In the genomic region with DNA sequence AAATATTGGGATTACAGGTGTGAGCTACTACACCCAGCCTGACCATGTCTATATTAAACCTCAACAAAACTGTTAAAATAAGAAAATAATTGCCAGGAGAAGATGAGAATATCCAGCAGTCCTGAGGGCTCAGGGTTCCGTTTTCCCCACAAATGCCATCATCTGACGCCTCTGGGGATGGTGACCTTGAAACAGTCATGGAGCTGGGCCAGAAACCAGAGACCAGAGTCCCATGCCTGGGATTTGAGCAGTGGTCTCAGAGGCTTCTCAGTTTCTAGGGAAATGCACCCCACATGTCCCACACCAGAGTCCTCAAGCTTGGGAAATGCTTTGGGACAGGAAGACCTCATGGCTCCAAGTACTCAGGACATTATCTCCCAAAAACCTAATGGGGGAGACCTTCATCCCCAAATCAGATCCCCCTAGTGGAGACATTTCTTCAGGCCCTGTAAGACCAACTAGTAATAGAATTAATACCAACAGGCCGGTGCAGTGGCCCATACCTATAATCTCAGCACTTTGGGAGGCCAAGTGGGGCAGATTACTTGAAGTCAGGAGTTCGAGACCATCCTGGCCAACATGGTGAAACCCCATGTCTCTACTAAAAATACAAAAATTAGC, we compare ENCODE assay signal across 16 cellular contexts. TPM values are rescaled to one million over a fixed set of nuclear protein-coding genes. Genes with fewer than 3 reads are reported as not detected.
DNase-seq lines count a peak whose midpoint lies in the region; ATAC-seq, FAIRE-seq and TF ChIP-seq lines count a peak whose summit lies in the region.
"Had no signal": no experiment of that assay in that cellular context is flagged by ENCODE, and none has a peak within 500 bp of the region (broad histone marks: within the 10 kb centered on the region; RNA-seq: fewer than 3 reads in every experiment).

No MANE protein-coding gene starts in this region.

- BruUV-seq in A673 (replicated peaks; lab: Mats Ljungman, UMichigan): no TSS peak

- POLR2A ChIA-PET in A673 (lab: Charles Lee; ENCODE audit: low non-redundant PET): no interaction called here

- peak; percentile 38 for TF ChIP-seq CTCF in A673 (conservative IDR thresholded peaks at IDR 0.05; ENCODE audit: low read depth, low read length)
- TF ChIP-seq CTCF in GM12872 (IDR thresholded peaks at IDR 0.05; ENCODE audit: insufficient read depth, low read depth, low read length): peak; percentile 35; the same call in 2 of the 3 replicates
- peak; percentile 17 for TF ChIP-seq CTCF in fibroblast of pulmonary artery (IDR thresholded peaks at IDR 0.05; ENCODE audit: low read length, missing control alignments)
- no peak for TF ChIP-seq CTCF in D721Med (IDR thresholded peaks at IDR 0.05; ENCODE audit: insufficient read depth, missing control alignments)

- H3K4me3 ChIP-seq in A673 (ENCODE audit: low read depth, low read length, poor library complexity, severe bottlenecking): no peak overlapping the region
- H3K4me3 ChIP-seq in fibroblast of pulmonary artery (replicated peaks; ENCODE audit: low read depth, low read length): no peak overlapping the region
- H3K4me3 ChIP-seq: gastroesophageal sphincter, prostate gland, tibial artery had no signal

- H3K27me3 ChIP-seq in A673 (replicated peaks; ENCODE audit: insufficient read depth, low read depth, low read length, poor library complexity): no peaks in the 10 kb centered on the region
- H3K27me3 ChIP-seq: tibial artery had no signal

- no peaks in the 10 kb centered on the region for H3K9me3 ChIP-seq in A673 (ENCODE audit: low read depth, low read length, poor library complexity, severe bottlenecking)
- H3K9me3 ChIP-seq: gastroesophageal sphincter, prostate gland, tibial artery had no signal

- CTCF ChIA-PET in A673 (lab: Charles Lee): no interaction called here

- no peak overlapping the region for H3K27ac ChIP-seq in A673 (ENCODE audit: low read depth, low read length, poor library complexity, severe bottlenecking)
- H3K27ac ChIP-seq: HL-60, prostate gland had no signal

- peaks cover 9% of the 10 kb centered on the region for H3K4me1 ChIP-seq in A673 (ENCODE audit: insufficient read depth, low read length, poor library complexity, severe bottlenecking)

- DNase-seq in A673 (ENCODE audit: low spot score): no peak
- peak; percentile 13 for DNase-seq in OCI-M1 (lab: John Stamatoyannopoulos, UW)
- no peak for DNase-seq in fibroblast of pulmonary artery (ENCODE audit: low read depth)
- DNase-seq in activated CD4-positive, alpha-beta T cell treated with anti-CD3 and anti-CD28 coated beads, Interleukin-2, amount 50 U/mL, for 1 hour: no peak
- no peak for DNase-seq in cerebellar cortex (ENCODE audit: low spot score)
- DNase-seq in D721Med (ENCODE audit: insufficient read length, low spot score): no peak
- DNase-seq: activated CD4-positive, alpha-beta T cell treated with anti-CD3 and anti-CD28 coated beads for 48 hours; activated T-cell treated with anti-CD3 and anti-CD28 coated beads, Interleukin-2, amount 50 U/mL, for 48 hours; T-helper 17 cell had no signal

- no peak for ATAC-seq in HG03108 (IDR thresholded peaks at IDR 0.05; ENCODE audit: unreplicated experiment)
- ATAC-seq: T-helper 17 cell had no signal

- FAIRE-seq in D721Med (lab: Jason Lieb, UNC): no peak
- FAIRE-seq: islet of Langerhans had no signal

- H3K36me3 ChIP-seq in A673 (ENCODE audit: insufficient read depth, low read length, poor library complexity, severe bottlenecking): peaks cover 5% of the 10 kb centered on the region
- H3K36me3 ChIP-seq: gastroesophageal sphincter, prostate gland had no signal

- intact Hi-C loops in A673 (cut with micrococcal nuclease; ENCODE audit: unreplicated experiment): no loop called here

RNA-seq across cellular contexts. Expression of gene MAP1S, which starts 2.9 kb away (rescaled TPM):
- 79.1 and 87.3 TPM in 2 replicates for total RNA-seq in A673 (2021)

RNA-seq across cellular contexts. Expression of gene UNC13A, which starts 28.3 kb away (rescaled TPM):
- total RNA-seq in A673 (2021): 5.8 and 6.8 TPM in 2 replicates
- total RNA-seq: T-helper 17 cell had no signal

RNA-seq across cellular contexts. Expression of gene FCHO1, which starts 34.9 kb away (rescaled TPM):
- 2.1 and 5.0 TPM in 2 replicates for total RNA-seq in A673 (2021)
